Comparison of ENCODE assay signal across 1 cellular context in the genomic region with DNA sequence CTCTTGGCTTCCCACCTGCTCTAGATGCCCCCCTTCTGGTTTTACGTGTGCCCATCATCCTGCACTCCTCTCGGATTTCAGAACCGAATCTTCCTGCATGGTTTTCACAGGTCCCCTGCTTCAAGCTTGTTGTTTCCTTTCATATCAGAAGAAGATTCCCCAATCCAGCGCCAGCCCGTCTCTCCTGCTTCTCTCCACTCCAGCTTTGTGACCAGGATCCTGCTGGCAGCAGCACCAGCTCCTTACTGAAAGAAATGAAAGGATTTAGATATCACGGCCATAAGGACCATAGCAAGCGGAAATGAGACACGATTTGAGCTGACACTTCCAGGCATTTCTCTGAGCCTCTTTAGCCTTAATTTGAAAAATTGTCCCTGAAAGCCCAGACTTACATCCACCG.
TF ChIP-seq lines count a peak whose summit lies in the region.

No MANE protein-coding gene starts in this region.

TF ChIP-seq in GM23338, 12 proteins besides CTCF, POLR2A, EP300 and RAD21 (continued from another document):
- TF ChIP-seq, protein P1, sequence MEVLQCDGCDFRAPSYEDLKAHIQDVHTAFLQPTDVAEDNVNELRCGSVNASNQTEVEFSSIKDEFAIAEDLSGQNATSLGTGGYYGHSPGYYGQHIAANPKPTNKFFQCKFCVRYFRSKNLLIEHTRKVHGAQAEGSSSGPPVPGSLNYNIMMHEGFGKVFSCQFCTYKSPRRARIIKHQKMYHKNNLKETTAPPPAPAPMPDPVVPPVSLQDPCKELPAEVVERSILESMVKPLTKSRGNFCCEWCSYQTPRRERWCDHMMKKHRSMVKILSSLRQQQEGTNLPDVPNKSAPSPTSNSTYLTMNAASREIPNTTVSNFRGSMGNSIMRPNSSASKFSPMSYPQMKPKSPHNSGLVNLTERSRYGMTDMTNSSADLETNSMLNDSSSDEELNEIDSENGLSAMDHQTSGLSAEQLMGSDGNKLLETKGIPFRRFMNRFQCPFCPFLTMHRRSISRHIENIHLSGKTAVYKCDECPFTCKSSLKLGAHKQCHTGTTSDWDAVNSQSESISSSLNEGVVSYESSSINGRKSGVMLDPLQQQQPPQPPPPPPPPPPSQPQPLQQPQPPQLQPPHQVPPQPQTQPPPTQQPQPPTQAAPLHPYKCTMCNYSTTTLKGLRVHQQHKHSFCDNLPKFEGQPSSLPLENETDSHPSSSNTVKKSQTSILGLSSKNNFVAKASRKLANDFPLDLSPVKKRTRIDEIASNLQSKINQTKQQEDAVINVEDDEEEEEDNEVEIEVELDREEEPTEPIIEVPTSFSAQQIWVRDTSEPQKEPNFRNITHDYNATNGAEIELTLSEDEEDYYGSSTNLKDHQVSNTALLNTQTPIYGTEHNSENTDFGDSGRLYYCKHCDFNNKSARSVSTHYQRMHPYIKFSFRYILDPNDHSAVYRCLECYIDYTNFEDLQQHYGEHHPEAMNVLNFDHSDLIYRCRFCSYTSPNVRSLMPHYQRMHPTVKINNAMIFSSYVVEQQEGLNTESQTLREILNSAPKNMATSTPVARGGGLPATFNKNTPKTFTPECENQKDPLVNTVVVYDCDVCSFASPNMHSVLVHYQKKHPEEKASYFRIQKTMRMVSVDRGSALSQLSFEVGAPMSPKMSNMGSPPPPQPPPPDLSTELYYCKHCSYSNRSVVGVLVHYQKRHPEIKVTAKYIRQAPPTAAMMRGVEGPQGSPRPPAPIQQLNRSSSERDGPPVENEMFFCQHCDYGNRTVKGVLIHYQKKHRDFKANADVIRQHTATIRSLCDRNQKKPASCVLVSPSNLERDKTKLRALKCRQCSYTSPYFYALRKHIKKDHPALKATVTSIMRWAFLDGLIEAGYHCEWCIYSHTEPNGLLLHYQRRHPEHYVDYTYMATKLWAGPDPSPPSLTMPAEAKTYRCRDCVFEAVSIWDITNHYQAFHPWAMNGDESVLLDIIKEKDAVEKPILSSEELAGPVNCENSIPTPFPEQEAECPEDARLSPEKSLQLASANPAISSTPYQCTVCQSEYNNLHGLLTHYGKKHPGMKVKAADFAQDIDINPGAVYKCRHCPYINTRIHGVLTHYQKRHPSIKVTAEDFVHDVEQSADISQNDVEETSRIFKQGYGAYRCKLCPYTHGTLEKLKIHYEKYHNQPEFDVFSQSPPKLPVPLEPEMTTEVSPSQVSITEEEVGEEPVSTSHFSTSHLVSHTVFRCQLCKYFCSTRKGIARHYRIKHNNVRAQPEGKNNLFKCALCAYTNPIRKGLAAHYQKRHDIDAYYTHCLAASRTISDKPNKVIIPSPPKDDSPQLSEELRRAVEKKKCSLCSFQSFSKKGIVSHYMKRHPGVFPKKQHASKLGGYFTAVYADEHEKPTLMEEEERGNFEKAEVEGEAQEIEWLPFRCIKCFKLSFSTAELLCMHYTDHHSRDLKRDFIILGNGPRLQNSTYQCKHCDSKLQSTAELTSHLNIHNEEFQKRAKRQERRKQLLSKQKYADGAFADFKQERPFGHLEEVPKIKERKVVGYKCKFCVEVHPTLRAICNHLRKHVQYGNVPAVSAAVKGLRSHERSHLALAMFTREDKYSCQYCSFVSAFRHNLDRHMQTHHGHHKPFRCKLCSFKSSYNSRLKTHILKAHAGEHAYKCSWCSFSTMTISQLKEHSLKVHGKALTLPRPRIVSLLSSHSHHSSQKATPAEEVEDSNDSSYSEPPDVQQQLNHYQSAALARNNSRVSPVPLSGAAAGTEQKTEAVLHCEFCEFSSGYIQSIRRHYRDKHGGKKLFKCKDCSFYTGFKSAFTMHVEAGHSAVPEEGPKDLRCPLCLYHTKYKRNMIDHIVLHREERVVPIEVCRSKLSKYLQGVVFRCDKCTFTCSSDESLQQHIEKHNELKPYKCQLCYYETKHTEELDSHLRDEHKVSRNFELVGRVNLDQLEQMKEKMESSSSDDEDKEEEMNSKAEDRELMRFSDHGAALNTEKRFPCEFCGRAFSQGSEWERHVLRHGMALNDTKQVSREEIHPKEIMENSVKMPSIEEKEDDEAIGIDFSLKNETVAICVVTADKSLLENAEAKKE (CRISPR knock-in tag; IDR thresholded peaks at IDR 0.05), result no peak
- TF ChIP-seq EZH2phosphoT487 (IDR thresholded peaks at IDR 0.05; ENCODE audit: unreplicated experiment) (no peak), JUNB (IDR thresholded peaks at IDR 0.05; ENCODE audit: unreplicated experiment) (no peak), ZNF114 (CRISPR knock-in tag; IDR thresholded peaks at IDR 0.05) (no peak)
- TF ChIP-seq, protein P2, sequence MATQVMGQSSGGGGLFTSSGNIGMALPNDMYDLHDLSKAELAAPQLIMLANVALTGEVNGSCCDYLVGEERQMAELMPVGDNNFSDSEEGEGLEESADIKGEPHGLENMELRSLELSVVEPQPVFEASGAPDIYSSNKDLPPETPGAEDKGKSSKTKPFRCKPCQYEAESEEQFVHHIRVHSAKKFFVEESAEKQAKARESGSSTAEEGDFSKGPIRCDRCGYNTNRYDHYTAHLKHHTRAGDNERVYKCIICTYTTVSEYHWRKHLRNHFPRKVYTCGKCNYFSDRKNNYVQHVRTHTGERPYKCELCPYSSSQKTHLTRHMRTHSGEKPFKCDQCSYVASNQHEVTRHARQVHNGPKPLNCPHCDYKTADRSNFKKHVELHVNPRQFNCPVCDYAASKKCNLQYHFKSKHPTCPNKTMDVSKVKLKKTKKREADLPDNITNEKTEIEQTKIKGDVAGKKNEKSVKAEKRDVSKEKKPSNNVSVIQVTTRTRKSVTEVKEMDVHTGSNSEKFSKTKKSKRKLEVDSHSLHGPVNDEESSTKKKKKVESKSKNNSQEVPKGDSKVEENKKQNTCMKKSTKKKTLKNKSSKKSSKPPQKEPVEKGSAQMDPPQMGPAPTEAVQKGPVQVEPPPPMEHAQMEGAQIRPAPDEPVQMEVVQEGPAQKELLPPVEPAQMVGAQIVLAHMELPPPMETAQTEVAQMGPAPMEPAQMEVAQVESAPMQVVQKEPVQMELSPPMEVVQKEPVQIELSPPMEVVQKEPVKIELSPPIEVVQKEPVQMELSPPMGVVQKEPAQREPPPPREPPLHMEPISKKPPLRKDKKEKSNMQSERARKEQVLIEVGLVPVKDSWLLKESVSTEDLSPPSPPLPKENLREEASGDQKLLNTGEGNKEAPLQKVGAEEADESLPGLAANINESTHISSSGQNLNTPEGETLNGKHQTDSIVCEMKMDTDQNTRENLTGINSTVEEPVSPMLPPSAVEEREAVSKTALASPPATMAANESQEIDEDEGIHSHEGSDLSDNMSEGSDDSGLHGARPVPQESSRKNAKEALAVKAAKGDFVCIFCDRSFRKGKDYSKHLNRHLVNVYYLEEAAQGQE (IDR thresholded peaks at IDR 0.05; ENCODE audit: unreplicated experiment), result no peak
